16 cellular contexts compared by ENCODE assay signal in genomic region chr1:53943490-53944043, GRCh38. TPM values are rescaled to one million over a fixed set of nuclear protein-coding genes. Genes with fewer than 3 reads are reported as not detected.
DNase-seq lines count a peak whose midpoint lies in the region; ATAC-seq, FAIRE-seq and TF ChIP-seq lines count a peak whose summit lies in the region.
"Had no signal": no experiment of that assay in that cellular context is flagged by ENCODE, and none has a peak within 500 bp of the region (broad histone marks: within the 10 kb centered on the region; RNA-seq: fewer than 3 reads in every experiment).

No MANE protein-coding gene starts in this region.

- TF ChIP-seq CTCF in PC-3 (conservative IDR thresholded peaks at IDR 0.05; ENCODE audit: low read depth, low read length) = no peak
- no peak for TF ChIP-seq CTCF in K562 (IDR thresholded peaks at IDR 0.05 in 2 of 3, conservative IDR thresholded peaks at IDR 0.05 in 1 of 3; ENCODE audit: insufficient read depth in 2 of 3, low read depth in 1 of 3, low read length in 3 of 3)
- TF ChIP-seq CTCF in neutrophil (IDR thresholded peaks at IDR 0.05) = no peak
- no peak for TF ChIP-seq CTCF in GM20000 (IDR thresholded peaks at IDR 0.05; ENCODE audit: extremely low read depth, missing control alignments)

- no peaks in the 10 kb centered on the region for H3K27me3 ChIP-seq in PC-3 (ENCODE audit: low read length)
- no peaks in the 10 kb centered on the region for H3K27me3 ChIP-seq in K562 (ENCODE audit: control insufficient read depth in 2 of 2, insufficient read depth in 2 of 2, low read length in 2 of 2)
- no peaks in the 10 kb centered on the region for H3K27me3 ChIP-seq in neutrophil
- H3K27me3 ChIP-seq in effector memory CD4-positive, alpha-beta T cell (replicated peaks; ENCODE audit: control insufficient read depth, insufficient read depth, low read length, poor library complexity, severe bottlenecking) = no peaks in the 10 kb centered on the region
- H3K27me3 ChIP-seq: MG63, tibial nerve had no signal

- H3K9me1 ChIP-seq in K562 (ENCODE audit: control insufficient read depth, insufficient read depth, low read length) = no peaks in the 10 kb centered on the region

- BruUV-seq in PC-3 (replicated peaks; lab: Mats Ljungman, UMichigan) = no TSS peak
- BruUV-seq in K562 (replicated peaks; lab: Mats Ljungman, UMichigan) = no TSS peak

- peaks cover 8% of the 10 kb centered on the region for H3F3A ChIP-seq in PC-3 (ENCODE audit: low read length, unreplicated experiment)

- peaks cover under 1% of the 10 kb centered on the region for H3K36me3 Mint-ChIP-seq in activated T-cell treated with anti-CD3 and anti-CD28 coated beads, Interleukin-2, amount 50 U/mL, for 4 hours (ENCODE audit: insufficient read depth)

- peak overlapping the region; percentile 94 for H3K4me3 Mint-ChIP-seq in activated T-cell treated with anti-CD3 and anti-CD28 coated beads, Interleukin-2, amount 50 U/mL, for 4 hours

- H3K36me3 ChIP-seq in PC-3 (ENCODE audit: low read depth, low read length) = no peaks in the 10 kb centered on the region
- H3K36me3 ChIP-seq in K562 (ENCODE audit: control insufficient read depth, insufficient read depth, low read length) = peaks cover 22% of the 10 kb centered on the region; the same call in 2 of the 3 replicates
- peaks cover 10% of the 10 kb centered on the region for H3K36me3 ChIP-seq in neutrophil
- H3K36me3 ChIP-seq in effector memory CD4-positive, alpha-beta T cell (ENCODE audit: control insufficient read depth, insufficient read depth, low read length) = no peaks in the 10 kb centered on the region
- H3K36me3 ChIP-seq: tibial nerve had no signal

- H3K79me2 ChIP-seq in PC-3 (ENCODE audit: low read length) (peaks cover 56% of the 10 kb centered on the region), K562 (ENCODE audit: control insufficient read depth, insufficient read depth, low read length) (peaks cover 82% of the 10 kb centered on the region)

- no peak for ATAC-seq in activated T-cell treated with anti-CD3 and anti-CD28 coated beads, Interleukin-2, amount 50 U/mL, for 4 hours
- ATAC-seq in PC-3 (no peak), K562 (peak; percentile 3; the same call in 1 of the 3 replicates)

- in situ Hi-C loops in K562 (cut with MboI) = no loop called here

- H3K27ac ChIP-seq in PC-3 (ENCODE audit: low read length) = peak overlapping the region; percentile 63
- peak overlapping the region; percentile 91 for H3K27ac ChIP-seq in K562 (ENCODE audit: extremely low read depth, low read depth, low read length)
- H3K27ac ChIP-seq in neutrophil = peak overlapping the region; percentile 90
- no peak overlapping the region for H3K27ac ChIP-seq in effector memory CD4-positive, alpha-beta T cell (ENCODE audit: insufficient read depth, low read length, poor library complexity, severe bottlenecking)

- no peaks in the 10 kb centered on the region for H3K9me3 Mint-ChIP-seq in activated T-cell treated with anti-CD3 and anti-CD28 coated beads, Interleukin-2, amount 50 U/mL, for 4 hours

- H3K4me2 ChIP-seq in PC-3 (ENCODE audit: low read length) (peak overlapping the region; percentile 45; the same call in 1 of the 2 replicates), K562 (ENCODE audit: insufficient read depth, low read length) (peak overlapping the region; percentile 91)

- H3K4me1 ChIP-seq in PC-3 (ENCODE audit: insufficient read depth, low read length) = peaks cover 63% of the 10 kb centered on the region
- H3K4me1 ChIP-seq in K562 (replicated peaks in 1 of 2; ENCODE audit: control insufficient read depth in 2 of 2, insufficient read depth in 2 of 2, low read length in 2 of 2) = peaks cover 27 to 29% of the 10 kb centered on the region in 2 experiments
- peaks cover 17 to 20% of the 10 kb centered on the region in 2 experiments for H3K4me1 ChIP-seq in neutrophil (ENCODE audit: control insufficient read depth in 1 of 2, insufficient read depth in 1 of 2, low read depth in 1 of 2, low read length in 1 of 2)
- H3K4me1 ChIP-seq in effector memory CD4-positive, alpha-beta T cell (ENCODE audit: control insufficient read depth, insufficient read depth, low read length, poor library complexity, severe bottlenecking) = peaks cover 15% of the 10 kb centered on the region

- no peaks in the 10 kb centered on the region for H3K9me2 ChIP-seq in PC-3 (replicated peaks; ENCODE audit: low read length)

- H3K27me3 Mint-ChIP-seq in activated T-cell treated with anti-CD3 and anti-CD28 coated beads, Interleukin-2, amount 50 U/mL, for 4 hours (ENCODE audit: low read depth) = no peaks in the 10 kb centered on the region

- H3K4me3 ChIP-seq in PC-3 (ENCODE audit: low read length) = no peak overlapping the region
- peak overlapping the region; percentile 88 for H3K4me3 ChIP-seq in K562
- H3K4me3 ChIP-seq in neutrophil (ENCODE audit: low read depth in 1 of 2, low read length in 1 of 2) = no peak overlapping the region
- H3K4me3 ChIP-seq in effector memory CD4-positive, alpha-beta T cell (ENCODE audit: insufficient read depth, low read depth, low read length, poor library complexity, severe bottlenecking) = no peak overlapping the region

- TF ChIP-seq RAD21 in K562 (CRISPR knock-in tag; conservative IDR thresholded peaks at IDR 0.05 in 1 of 2, IDR thresholded peaks at IDR 0.05 in 1 of 2) = no peak

- POLR2A ChIA-PET in PC-3 (lab: Charles Lee; ENCODE audit: unreplicated experiment) (no interaction called here), K562 (lab: Yijun Ruan, JAX) (interaction anchor here (0.6 to 2.2 kb wide), 9 partner anchors 11 to 106 kb away, joined by 3 to 9 read pairs (median 5); partner anchors contain the start of genes NDC1 and YIPF1)

- CTCF ChIA-PET in PC-3 (lab: Charles Lee) = no interaction called here
- CTCF ChIA-PET in K562 (lab: Yijun Ruan, JAX; ENCODE audit: low intra/inter-chr PET ratio) = no interaction called here

- intact Hi-C loops in PC-3 (cut with micrococcal nuclease) = loop anchor here (2.0 kb wide), 1 partner anchor 53 kb away; no protein-coding TSS in a partner anchor
- intact Hi-C loops in K562 (cut with micrococcal nuclease) = loop anchor here (10.0 kb wide), 1 partner anchor 459 kb away; no protein-coding TSS in a partner anchor

- FAIRE-seq in K562 (lab: Jason Lieb, UNC) = peak; percentile 64

- H4K20me1 ChIP-seq in PC-3 (ENCODE audit: low read length) = no peaks in the 10 kb centered on the region
- peaks cover 7% of the 10 kb centered on the region; the same call in 1 of the 2 replicates for H4K20me1 ChIP-seq in K562 (replicated peaks; ENCODE audit: control insufficient read depth, insufficient read depth, low read length)

- H3K4me1 Mint-ChIP-seq in activated T-cell treated with anti-CD3 and anti-CD28 coated beads, Interleukin-2, amount 50 U/mL, for 4 hours (ENCODE audit: low read depth) = peaks cover 40% of the 10 kb centered on the region

- no peak for DNase-seq in activated T-cell treated with anti-CD3 and anti-CD28 coated beads, Interleukin-2, amount 50 U/mL, for 4 hours
- DNase-seq in activated T-cell treated with anti-CD3 and anti-CD28 coated beads, Interleukin-2, amount 50 U/mL, for 1 hour = no peak
- DNase-seq in PC-3 (no peak), K562 (ENCODE audit: extremely low read depth in 1 of 4, low spot score in 3 of 4) (peak in 1 of 4 experiments; percentile 60), GM20000 (ENCODE audit: low spot score) (no peak), NCI-H2227 treated with DMSO at 0.1 percent for 48 hours (lab: John Stamatoyannopoulos, UW) (no peak)
- no peak for DNase-seq in effector memory CD4-positive, alpha-beta T cell
- DNase-seq: head of caudate nucleus, MG63, NCI-H2171 had no signal

- no peaks in the 10 kb centered on the region for H3K9me3 ChIP-seq in PC-3 (ENCODE audit: low read length)
- no peaks in the 10 kb centered on the region for H3K9me3 ChIP-seq in K562 (replicated peaks; ENCODE audit: control insufficient read depth, insufficient read depth, low read depth, low read length)
- no peaks in the 10 kb centered on the region for H3K9me3 ChIP-seq in neutrophil
- H3K9me3 ChIP-seq in effector memory CD4-positive, alpha-beta T cell (ENCODE audit: control insufficient read depth, low read length) = no peaks in the 10 kb centered on the region
- H3K9me3 ChIP-seq: MG63, tibial nerve had no signal

- WGBS in K562 (ENCODE audit: insufficient coverage, low coverage, missing lambda C conversion rate) = 2% methylated on average over 14 of the region's 14 CpGs

- no peak overlapping the region for H3K9ac ChIP-seq in PC-3 (ENCODE audit: low read length)
- H3K9ac ChIP-seq in K562 (ENCODE audit: insufficient read depth in 1 of 2, low read depth in 2 of 2, low read length in 2 of 2) = peak overlapping the region; percentile 84 to 86

- no peak for TF ChIP-seq EP300 in K562 (IDR thresholded peaks at IDR 0.05; ENCODE audit: low read length)

- no peak for TF ChIP-seq POLR2A in K562 (conservative IDR thresholded peaks at IDR 0.05)

- H2AFZ ChIP-seq in PC-3 (ENCODE audit: low read length) (no peak overlapping the region), K562 (ENCODE audit: low read depth, low read length) (peak overlapping the region; percentile 63)

RNA-seq across cellular contexts. Expression of gene IFT25, which starts 1.9 kb away (rescaled TPM):
- 10 to 100 TPM; 26.0 to 31.5 (median 28.1) TPM for total RNA-seq in activated T-cell treated with anti-CD3 and anti-CD28 coated beads, Interleukin-2, amount 50 U/mL, for 4 hours
- total RNA-seq in PC-3 (2014; rRNA removed) (49.7 and 66.7 TPM in 2 replicates), K562 (2014; rRNA removed) (167 and 181 TPM in 2 replicates), K562 (2014; rRNA removed; fragmentation: Illumina TruSeq; extraction: Trizol) (147 and 167 TPM in 2 replicates), K562 (2015; rRNA removed; fragmentation: Illumina TruSeq; extraction: Trizol) (189 and 209 TPM in 2 replicates), K562 (2021) (93.6 and 94.4 TPM in 2 replicates)
- 66.3 and 178 TPM in 2 replicates for total RNA-seq in K562 (2011; cell fraction: chromatin; rRNA removed; ENCODE audit: low replicate concordance)
- total RNA-seq in K562 (2011; cell fraction: nucleolus; rRNA removed) = 42.0 and 52.9 TPM in 2 replicates
- total RNA-seq in K562 (2011; cell fraction: nucleoplasm; rRNA removed) = 98.8 and 143 TPM in 2 replicates
- polyA plus RNA-seq in K562 (2011; rRNA removed) (110 and 150 TPM in 2 replicates), K562 (2014; fragmentation: Illumina TruSeq; extraction: Trizol) (153 and 157 TPM in 2 replicates), K562 (2014; fragmentation: Nextera tagmentation; extraction: Ambion mirVana) (100 to 1,000 TPM; 168 to 178 TPM), K562 (2014; rRNA removed) (202 and 206 TPM in 2 replicates)
- 16.5 and 38.3 TPM in 2 replicates for polyA plus RNA-seq in K562 (2011; cell fraction: cytosol; rRNA removed)
- 68.4 and 110 TPM in 2 replicates for polyA plus RNA-seq in K562 (2011; cell fraction: nucleus; rRNA removed)
- polyA plus RNA-seq in K562 (2012) = 81.2 and 153 TPM in 2 replicates
- 39.2 and 55.5 TPM in 2 replicates for polyA minus RNA-seq in K562 (2011; rRNA and poly(A)+ RNA removed)
- polyA minus RNA-seq in K562 (2011; cell fraction: cytosol; rRNA and poly(A)+ RNA removed) = 14.8 and 15.3 TPM in 2 replicates
- 39.7 and 75.0 TPM in 2 replicates for polyA minus RNA-seq in K562 (2011; cell fraction: nucleus; rRNA and poly(A)+ RNA removed)

RNA-seq across cellular contexts. Expression of gene LRRC42, which starts 2.6 kb away (rescaled TPM):
- 10 to 100 TPM; 22.6 to 23.1 (median 22.8) TPM for total RNA-seq in activated T-cell treated with anti-CD3 and anti-CD28 coated beads, Interleukin-2, amount 50 U/mL, for 4 hours
- 23.9 and 27.3 TPM in 2 replicates for total RNA-seq in PC-3 (2014; rRNA removed)
- 17.8 and 28.0 TPM in 2 replicates for total RNA-seq in K562 (2011; cell fraction: chromatin; rRNA removed; ENCODE audit: low replicate concordance)
- 12.8 and 13.8 TPM in 2 replicates for total RNA-seq in K562 (2011; cell fraction: nucleolus; rRNA removed)
- total RNA-seq in K562 (2011; cell fraction: nucleoplasm; rRNA removed) = 15.5 and 17.3 TPM in 2 replicates
- 26.0 and 26.2 TPM in 2 replicates for total RNA-seq in K562 (2014; rRNA removed)
- total RNA-seq in K562 (2014; rRNA removed; fragmentation: Illumina TruSeq; extraction: Trizol) = 39.0 and 45.4 TPM in 2 replicates
- total RNA-seq in K562 (2015; rRNA removed; fragmentation: Illumina TruSeq; extraction: Trizol) = 35.0 and 35.5 TPM in 2 replicates
- total RNA-seq in K562 (2021) = 40.1 and 42.7 TPM in 2 replicates
- 51.9 and 64.1 TPM in 2 replicates for polyA plus RNA-seq in K562 (2011; rRNA removed)
- 28.3 and 36.7 TPM in 2 replicates for polyA plus RNA-seq in K562 (2011; cell fraction: cytosol; rRNA removed)
- polyA plus RNA-seq in K562 (2011; cell fraction: nucleus; rRNA removed) = 17.0 and 23.4 TPM in 2 replicates
- polyA plus RNA-seq in K562 (2012) = 39.1 and 44.1 TPM in 2 replicates
- 42.0 and 42.9 TPM in 2 replicates for polyA plus RNA-seq in K562 (2014; fragmentation: Illumina TruSeq; extraction: Trizol)
- 10 to 100 TPM; 17.3 to 19.1 TPM for polyA plus RNA-seq in K562 (2014; fragmentation: Nextera tagmentation; extraction: Ambion mirVana)
- polyA plus RNA-seq in K562 (2014; rRNA removed) = 33.6 and 35.2 TPM in 2 replicates
- polyA minus RNA-seq in K562 (2011; rRNA and poly(A)+ RNA removed) = 39.8 and 45.6 TPM in 2 replicates
- 24.0 and 25.1 TPM in 2 replicates for polyA minus RNA-seq in K562 (2011; cell fraction: cytosol; rRNA and poly(A)+ RNA removed)
- polyA minus RNA-seq in K562 (2011; cell fraction: nucleus; rRNA and poly(A)+ RNA removed) = 5.8 and 14.1 TPM in 2 replicates

RNA-seq across cellular contexts. Expression of gene DIO1, which starts 49.6 kb away (rescaled TPM):
- not detected for total RNA-seq in activated T-cell treated with anti-CD3 and anti-CD28 coated beads, Interleukin-2, amount 50 U/mL, for 4 hours
- not detected in 2 replicates for total RNA-seq in PC-3 (2014; rRNA removed)
- total RNA-seq in K562 (2011; cell fraction: chromatin; rRNA removed; ENCODE audit: low replicate concordance) = not detected in 2 replicates
- total RNA-seq in K562 (2011; cell fraction: nucleolus; rRNA removed) = not detected in 2 replicates
- total RNA-seq in K562 (2011; cell fraction: nucleoplasm; rRNA removed) = not detected in 2 replicates
- not detected in 2 replicates for total RNA-seq in K562 (2014; rRNA removed)
- total RNA-seq in K562 (2014; rRNA removed; fragmentation: Illumina TruSeq; extraction: Trizol) = not detected in 2 replicates
- not detected in 2 replicates for total RNA-seq in K562 (2015; rRNA removed; fragmentation: Illumina TruSeq; extraction: Trizol)
- not detected in 2 replicates for total RNA-seq in K562 (2021)
- not detected in 2 replicates for polyA plus RNA-seq in K562 (2011; rRNA removed)
- not detected in 2 replicates for polyA plus RNA-seq in K562 (2011; cell fraction: cytosol; rRNA removed)
- polyA plus RNA-seq in K562 (2011; cell fraction: nucleus; rRNA removed) = not detected in 2 replicates
- polyA plus RNA-seq in K562 (2012) = 0.07 TPM in 1 of 2 replicates, not detected in the other
- not detected in 2 replicates for polyA plus RNA-seq in K562 (2014; fragmentation: Illumina TruSeq; extraction: Trizol)
- not detected for polyA plus RNA-seq in K562 (2014; fragmentation: Nextera tagmentation; extraction: Ambion mirVana)
- not detected in 2 replicates for polyA plus RNA-seq in K562 (2014; rRNA removed)
- not detected in 2 replicates for polyA minus RNA-seq in K562 (2011; rRNA and poly(A)+ RNA removed)
- not detected in 2 replicates for polyA minus RNA-seq in K562 (2011; cell fraction: cytosol; rRNA and poly(A)+ RNA removed)
- polyA minus RNA-seq in K562 (2011; cell fraction: nucleus; rRNA and poly(A)+ RNA removed) = 0.78 TPM in 1 of 2 replicates, not detected in the other
- total RNA-seq: cerebellum, Daoy, pulmonary artery endothelial cell, tibial nerve had no signal
- polyA plus RNA-seq: keratinocyte had no signal

RNA-seq across cellular contexts. Expression of gene YIPF1, which starts 54.0 kb away (rescaled TPM):
- total RNA-seq in activated T-cell treated with anti-CD3 and anti-CD28 coated beads, Interleukin-2, amount 50 U/mL, for 4 hours = 10 to 100 TPM; 12.5 to 15.4 (median 14.7) TPM
- total RNA-seq in PC-3 (2014; rRNA removed) = 21.1 and 22.7 TPM in 2 replicates
- total RNA-seq in K562 (2011; cell fraction: chromatin; rRNA removed; ENCODE audit: low replicate concordance) = 23.9 and 24.2 TPM in 2 replicates
- total RNA-seq in K562 (2011; cell fraction: nucleolus; rRNA removed) = 24.2 and 25.8 TPM in 2 replicates
- 26.2 and 36.1 TPM in 2 replicates for total RNA-seq in K562 (2011; cell fraction: nucleoplasm; rRNA removed)
- total RNA-seq in K562 (2014; rRNA removed) = 17.8 and 23.8 TPM in 2 replicates
- 21.6 and 23.9 TPM in 2 replicates for total RNA-seq in K562 (2014; rRNA removed; fragmentation: Illumina TruSeq; extraction: Trizol)
- 17.9 and 19.6 TPM in 2 replicates for total RNA-seq in K562 (2015; rRNA removed; fragmentation: Illumina TruSeq; extraction: Trizol)
- 15.3 and 15.5 TPM in 2 replicates for total RNA-seq in K562 (2021)
- polyA plus RNA-seq in K562 (2011; rRNA removed) = 35.6 and 37.5 TPM in 2 replicates
- 27.6 and 37.8 TPM in 2 replicates for polyA plus RNA-seq in K562 (2011; cell fraction: cytosol; rRNA removed)
- polyA plus RNA-seq in K562 (2011; cell fraction: nucleus; rRNA removed) = 19.0 and 21.7 TPM in 2 replicates
- polyA plus RNA-seq in K562 (2012) = 17.0 and 25.2 TPM in 2 replicates
- 25.0 and 27.3 TPM in 2 replicates for polyA plus RNA-seq in K562 (2014; fragmentation: Illumina TruSeq; extraction: Trizol)
- 10 to 100 TPM; 11.5 to 15.2 TPM for polyA plus RNA-seq in K562 (2014; fragmentation: Nextera tagmentation; extraction: Ambion mirVana)
- polyA plus RNA-seq in K562 (2014; rRNA removed) = 19.2 and 21.3 TPM in 2 replicates
- 27.7 and 28.8 TPM in 2 replicates for polyA minus RNA-seq in K562 (2011; rRNA and poly(A)+ RNA removed)
- polyA minus RNA-seq in K562 (2011; cell fraction: cytosol; rRNA and poly(A)+ RNA removed) = 8.5 and 12.5 TPM in 2 replicates
- 4.6 and 7.3 TPM in 2 replicates for polyA minus RNA-seq in K562 (2011; cell fraction: nucleus; rRNA and poly(A)+ RNA removed)
